Comparison of ENCODE assay signal across 10 cellular contexts in the genomic region with DNA sequence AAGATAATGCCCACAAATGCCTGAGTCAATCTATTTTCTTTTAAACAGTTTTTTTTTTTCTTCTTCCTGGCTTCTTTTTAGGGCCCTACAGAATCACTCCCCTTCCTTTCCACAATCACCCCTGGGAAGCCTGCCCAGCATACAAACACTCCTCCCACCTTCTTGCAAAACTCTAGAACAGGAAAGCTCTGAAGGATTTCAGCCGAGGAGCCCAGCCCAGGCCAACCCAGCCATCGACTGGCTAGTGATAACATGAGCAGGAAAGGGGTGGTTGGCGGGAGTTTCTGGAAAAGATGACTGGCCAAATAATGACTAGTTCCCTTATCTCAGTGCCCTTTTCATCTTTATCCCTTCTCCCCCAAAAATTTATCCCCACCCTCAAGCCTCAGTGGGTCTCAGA.
DNase-seq lines count a peak whose midpoint lies in the region; ATAC-seq, FAIRE-seq and TF ChIP-seq lines count a peak whose summit lies in the region.
"Had no signal": no experiment of that assay in that cellular context is flagged by ENCODE, and none has a peak within 500 bp of the region (broad histone marks: within the 10 kb centered on the region; RNA-seq: fewer than 3 reads in every experiment).

No MANE protein-coding gene starts in this region.

- H3K4me1 ChIP-seq in left lung, result peaks cover 24 to 26% of the 10 kb centered on the region in 2 donors
- H3K4me1 ChIP-seq in suprapubic skin, result peaks cover 7% of the 10 kb centered on the region

- H3K27me3 ChIP-seq in bronchial epithelial cell (ENCODE audit: control insufficient read depth, insufficient read depth, low read length) (no peaks in the 10 kb centered on the region), left lung (no peaks in the 10 kb centered on the region), suprapubic skin (no peaks in the 10 kb centered on the region)

- H3K4me3 ChIP-seq in bronchial epithelial cell (ENCODE audit: low read depth, low read length), result no peak overlapping the region
- no peak overlapping the region for H3K4me3 ChIP-seq in left lung
- no peak overlapping the region for H3K4me3 ChIP-seq in suprapubic skin

- TF ChIP-seq CTCF in bronchial epithelial cell (IDR thresholded peaks at IDR 0.05; ENCODE audit: insufficient read depth, low read length, severe bottlenecking) (no peak), left lung (IDR thresholded peaks at IDR 0.05) (no peak), suprapubic skin (IDR thresholded peaks at IDR 0.05) (no peak)

- H3K27ac ChIP-seq in left lung (peak overlapping the region; percentile 50 to 78), suprapubic skin (no peak overlapping the region)
- H3K27ac ChIP-seq: KMS-11 had no signal

- intact Hi-C loops in left lung (cut with DNase I), result no loop called here

- H3K36me3 ChIP-seq in bronchial epithelial cell (ENCODE audit: control insufficient read depth, insufficient read depth, low read length) (no peaks in the 10 kb centered on the region), left lung (no peaks in the 10 kb centered on the region), suprapubic skin (no peaks in the 10 kb centered on the region)

- DNase-seq in HT1080 (ENCODE audit: low read depth), result peak; percentile 66
- peak; percentile 62 for DNase-seq in bronchial epithelial cell (ENCODE audit: low read depth)
- peak; percentile 82 to 90 for DNase-seq in left lung
- DNase-seq in suprapubic skin (ENCODE audit: low spot score in 2 of 2), result peak; percentile 83 to 87
- no peak for DNase-seq in activated T-cell treated with anti-CD3 and anti-CD28 coated beads for 4 hours
- DNase-seq in activated CD8-positive, alpha-beta memory T cell treated with anti-CD3 and anti-CD28 coated beads, Interleukin-2, amount 50 U/mL, for 4 hours, result no peak
- DNase-seq in NCI-H82 (lab: John Stamatoyannopoulos, UW), result no peak
- no peak for DNase-seq in NCI-H1092 treated with DMSO at 0.1 percent for 48 hours (lab: John Stamatoyannopoulos, UW)
- DNase-seq: activated naive CD4-positive, alpha-beta T cell treated with anti-CD3 and anti-CD28 coated beads for 36 hours had no signal

- FAIRE-seq in bronchial epithelial cell (lab: Jason Lieb, UNC), result no peak

- H3K9me3 ChIP-seq in left lung (no peaks in the 10 kb centered on the region), suprapubic skin (no peaks in the 10 kb centered on the region)

- WGBS in suprapubic skin, result 20% methylated on average over 3 of the region's 3 CpGs

- TF ChIP-seq POLR2A in suprapubic skin (IDR thresholded peaks at IDR 0.05), result no peak

- ATAC-seq in left lung, result peak; percentile 97

- no peak for TF ChIP-seq EP300 in suprapubic skin (IDR thresholded peaks at IDR 0.05)

Comparison
In these comparisons a context has a peak if more than half of its experiments do, and no peak if none do; other contexts are left out.
1. DNase-seq: peak in HT1080 (single experiment), bronchial epithelial cell (single experiment), left lung (2 of 2) and suprapubic skin (2 of 2); none in activated T-cell treated with anti-CD3 and anti-CD28 coated beads for 4 hours (single experiment), activated CD8-positive, alpha-beta memory T cell treated with anti-CD3 and anti-CD28 coated beads, Interleukin-2, amount 50 U/mL, for 4 hours (single experiment), NCI-H82 (single experiment) and NCI-H1092 treated with DMSO at 0.1 percent for 48 hours (single experiment).